In the genomic region with DNA sequence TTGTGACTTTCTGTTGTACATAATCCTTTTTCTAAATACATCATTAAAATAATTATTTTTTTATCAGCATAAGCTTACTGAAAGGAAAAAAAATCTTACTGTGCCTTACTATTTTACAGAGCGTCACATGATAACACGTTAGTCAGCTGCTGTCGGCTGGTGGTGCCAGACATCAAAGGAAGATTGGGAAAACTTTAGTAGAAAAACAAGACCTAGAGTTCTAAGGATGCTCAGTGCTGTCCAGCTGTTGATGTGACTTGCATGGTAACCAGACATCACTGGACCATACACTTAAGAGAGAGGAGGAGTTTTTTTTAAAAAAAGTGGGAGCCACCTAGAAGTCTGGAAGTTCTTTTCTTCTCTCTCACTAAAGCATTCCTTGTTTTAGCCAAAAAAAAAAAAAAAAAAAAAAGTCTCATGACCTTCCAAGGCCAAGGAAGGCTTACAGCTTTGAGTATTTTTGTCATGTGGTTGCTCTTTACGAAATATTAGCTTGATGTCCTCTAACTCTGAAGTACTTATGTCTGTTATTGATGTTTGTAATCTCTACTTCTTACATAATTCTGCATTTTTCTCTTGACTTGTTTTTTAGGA, we compare ENCODE assay signal across 20 cellular contexts. TPM values are rescaled to one million over a fixed set of nuclear protein-coding genes. Genes with fewer than 3 reads are reported as not detected.
DNase-seq lines count a peak whose midpoint lies in the region; ATAC-seq and TF ChIP-seq lines count a peak whose summit lies in the region.
"Had no signal": no experiment of that assay in that cellular context is flagged by ENCODE, and none has a peak within 500 bp of the region (broad histone marks: within the 10 kb centered on the region; RNA-seq: fewer than 3 reads in every experiment).

No MANE protein-coding gene starts in this region.

- ATAC-seq in GM21526 (IDR thresholded peaks at IDR 0.05; ENCODE audit: low FRiP score, unreplicated experiment): no peak
- ATAC-seq: activated CD8-positive, alpha-beta T cell treated with anti-CD3 and anti-CD28 coated beads, Interleukin-2, amount 10 ng/mL, durations not matched to agents 7 days and 5 days had no signal

- DNase-seq in AG08395 (ENCODE audit: low spot score) (peak; percentile 14), RPMI7951 (ENCODE audit: low read depth) (peak; percentile 62), fibroblast of peridontal ligament (ENCODE audit: extremely low read depth) (peak; percentile 40), thyroid gland (no peak), NCI-H2227 (lab: John Stamatoyannopoulos, UW; ENCODE audit: unreplicated experiment) (no peak)
- DNase-seq in activated CD4-positive, alpha-beta T cell treated with anti-CD3 and anti-CD28 coated beads for 4 hours: no peak
- DNase-seq: activated CD8-positive, alpha-beta T cell treated with anti-CD3 and anti-CD28 coated beads, Interleukin-2, amount 10 ng/mL, durations not matched to agents 7 days and 5 days; activated naive CD8-positive, alpha-beta T cell treated with anti-CD3 and anti-CD28 coated beads, Interleukin-2, amount 10 ng/mL, durations not matched to agents 7 days and 5 days; CD4-positive, alpha-beta memory T cell; central memory CD4-positive, alpha-beta T cell; DMS79; Kasumi-1; NCI-H1417; NCI-H2227 treated with DMSO at 0.1 percent for 48 hours; RPMI8226; stimulated activated CD4-positive, alpha-beta T cell treated with anti-CD3 and anti-CD28 coated beads, Interleukin-4, amount 100 ng/mL, for 24 hours; stimulated activated CD8-positive, alpha-beta memory T cell treated with anti-CD3 and anti-CD28 coated beads, Interleukin-4, amount 100 ng/mL, for 48 hours had no signal

- no peaks in the 10 kb centered on the region for H3K9me3 ChIP-seq in thyroid gland
- H3K9me3 ChIP-seq: neutrophil had no signal

- H3K4me3 ChIP-seq in rectal smooth muscle tissue (ENCODE audit: low read length): no peak overlapping the region
- no peak overlapping the region for H3K4me3 ChIP-seq in thyroid gland (replicated peaks in 1 of 3)

- no peaks in the 10 kb centered on the region for H3K36me3 ChIP-seq in rectal smooth muscle tissue (ENCODE audit: control insufficient read depth, insufficient read depth, low read length)
- no peaks in the 10 kb centered on the region for H3K36me3 ChIP-seq in thyroid gland
- H3K36me3 ChIP-seq: neutrophil had no signal

- no peak for TF ChIP-seq CTCF in thyroid gland (IDR thresholded peaks at IDR 0.05)

- H3K9ac ChIP-seq in rectal smooth muscle tissue (ENCODE audit: low read length): no peak overlapping the region

- intact Hi-C loops in thyroid gland (cut with DNase I): no loop called here

- no peak for TF ChIP-seq POLR2A in thyroid gland (IDR thresholded peaks at IDR 0.05)

- H3K4me1 ChIP-seq in rectal smooth muscle tissue (ENCODE audit: control insufficient read depth, insufficient read depth, low read length): peaks cover 22% of the 10 kb centered on the region
- peaks cover 0 to 14% of the 10 kb centered on the region in 2 donors for H3K4me1 ChIP-seq in thyroid gland

- H3K27me3 ChIP-seq in rectal smooth muscle tissue (ENCODE audit: control insufficient read depth, insufficient read depth, low read length) (no peaks in the 10 kb centered on the region), thyroid gland (no peaks in the 10 kb centered on the region)

- 79 to 87% methylated on average over 4 of the region's 4 CpGs for WGBS in thyroid gland, 2 donors

- H3K27ac ChIP-seq in rectal smooth muscle tissue (ENCODE audit: low read depth, low read length) (peak overlapping the region; percentile 38), thyroid gland (peak overlapping the region in 1 of 3 donors; percentile 39)
- H3K27ac ChIP-seq: neutrophil had no signal

RNA-seq across cellular contexts. Expression of a gene that starts 4.5 kb away (rescaled TPM):
- 37.5 and 41.7 TPM in 2 replicates for total RNA-seq in RPMI7951 (2014; rRNA removed; shearing (Covaris generic))
- 10 to 100 TPM; 20.1 to 69.1 (median 33.5) TPM for total RNA-seq in thyroid gland
- total RNA-seq: CD4-positive, alpha-beta memory T cell had no signal

Comparison
In these comparisons a context has a peak if more than half of its experiments do, and no peak if none do; other contexts are left out.
1. DNase-seq: peak in AG08395 (single experiment), RPMI7951 (single experiment) and fibroblast of peridontal ligament (single experiment); none in thyroid gland (0 of 2), activated CD4-positive, alpha-beta T cell treated with anti-CD3 and anti-CD28 coated beads for 4 hours (0 of 2) and NCI-H2227 (single experiment).